In genomic region chr19:46068345-46069258, GRCh38 we compare ENCODE assay signal across 10 cellular contexts. TPM values are rescaled to one million over a fixed set of nuclear protein-coding genes. Genes with fewer than 3 reads are reported as not detected.
DNase-seq lines count a peak whose midpoint lies in the region; ATAC-seq, FAIRE-seq and TF ChIP-seq lines count a peak whose summit lies in the region.
"Had no signal": no experiment of that assay in that cellular context is flagged by ENCODE, and none has a peak within 500 bp of the region (broad histone marks: within the 10 kb centered on the region; RNA-seq: fewer than 3 reads in every experiment).

No MANE protein-coding gene starts in this region.

- H3K9me1 ChIP-seq in keratinocyte (ENCODE audit: control insufficient read depth, extremely low read depth, insufficient read depth, low read length): no peaks in the 10 kb centered on the region

- H3K4me3 ChIP-seq in AG10803 (ENCODE audit: low read length) (no peak overlapping the region), keratinocyte (ENCODE audit: control insufficient read depth in 2 of 3, extremely low read depth in 1 of 3, insufficient read depth in 2 of 3, low read depth in 1 of 3, low read length in 3 of 3) (peak overlapping the region in 1 of 3 experiments; percentile 36)

- ATAC-seq in GM19452 (IDR thresholded peaks at IDR 0.05; ENCODE audit: unreplicated experiment) (no peak), HG02798 (IDR thresholded peaks at IDR 0.05; ENCODE audit: poor library complexity, unreplicated experiment) (no peak)

- H3K79me2 ChIP-seq in keratinocyte (ENCODE audit: control insufficient read depth, insufficient read depth, low read length): no peaks in the 10 kb centered on the region

- no peaks in the 10 kb centered on the region for H3K9me3 ChIP-seq in keratinocyte (ENCODE audit: control insufficient read depth, low read depth, low read length)

- DNase-seq in AG10803 (ENCODE audit: low read depth) (peak; percentile 85), M059J (ENCODE audit: low read depth) (peak; percentile 98), amniotic stem cell (lab: John Stamatoyannopoulos, UW) (peak; percentile 78), keratinocyte (ENCODE audit: low read depth, low spot score) (peak; percentile 83)
- DNase-seq in activated naive CD4-positive, alpha-beta T cell treated with Interleukin-2 at 50 U/mL for 16 hours: no peak
- DNase-seq in stimulated activated CD4-positive, alpha-beta T cell treated with anti-CD3 and anti-CD28 coated beads, Interleukin-12 subunit alpha, Interleukin-12 subunit beta, amount 100 ng/mL, for 4 hours: no peak
- DNase-seq: NCI-H2029 treated with DMSO at 0.1 percent for 48 hours had no signal

- peaks cover 6% of the 10 kb centered on the region for H3K27me3 ChIP-seq in keratinocyte (ENCODE audit: control insufficient read depth, extremely low read depth, insufficient read depth, low read length)

- H4K20me1 ChIP-seq in keratinocyte (ENCODE audit: control insufficient read depth, extremely low read depth, insufficient read depth, low read length): no peaks in the 10 kb centered on the region

- peak overlapping the region; percentile 38 for H3K9ac ChIP-seq in keratinocyte (ENCODE audit: control insufficient read depth, extremely low read depth, insufficient read depth, low read length)

- TF ChIP-seq CTCF in AG10803 (conservative IDR thresholded peaks at IDR 0.05; ENCODE audit: low read length) (no peak), keratinocyte (optimal IDR thresholded peaks at IDR 0.05 in 1 of 3, IDR thresholded peaks at IDR 0.05 in 1 of 3, conservative IDR thresholded peaks at IDR 0.05 in 1 of 3; ENCODE audit: extremely low read depth in 1 of 3, insufficient read depth in 2 of 3, low read length in 3 of 3) (no peak)

- peak overlapping the region; percentile 79 for H3K27ac ChIP-seq in keratinocyte (ENCODE audit: control insufficient read depth, insufficient read depth, low read length)

- FAIRE-seq in keratinocyte (lab: Jason Lieb, UNC): peak; percentile 99

- dilution Hi-C loops in keratinocyte (cut with MboI; ENCODE audit: extremely low pct_ligation_motif_present, low sequenced_read_pairs): no loop called here

- peak overlapping the region; percentile 85 for H3K4me2 ChIP-seq in keratinocyte (ENCODE audit: control insufficient read depth, extremely low read depth, insufficient read depth, low read depth, low read length)

- H2AFZ ChIP-seq in keratinocyte (ENCODE audit: control insufficient read depth, low read length): no peak overlapping the region

- no peaks in the 10 kb centered on the region for H3K36me3 ChIP-seq in keratinocyte (ENCODE audit: control insufficient read depth in 2 of 2, extremely low read depth in 1 of 2, insufficient read depth in 2 of 2, low read length in 2 of 2)

- H3K4me1 ChIP-seq in keratinocyte (ENCODE audit: control insufficient read depth, extremely low read depth, insufficient read depth, low read length): peaks cover 55% of the 10 kb centered on the region

RNA-seq across cellular contexts. Expression of gene IGFL4, which starts 27.8 kb away (rescaled TPM):
- total RNA-seq in M059J (2014; rRNA removed; shearing (Covaris generic)): not detected in 2 replicates
- 0.01 TPM in 1 of 3 replicates, not detected in the others for polyA plus RNA-seq in keratinocyte
- polyA plus RNA-seq in keratinocyte (2011; ENCODE audit: low read depth): not detected
- 0.18 TPM in 1 of 2 replicates, not detected in the other for polyA plus RNA-seq in keratinocyte (2011; cell fraction: cytosol; rRNA removed)
- polyA plus RNA-seq in keratinocyte (2011; cell fraction: nucleus; rRNA removed): 0.19 and 0.35 TPM in 2 replicates
- 0.07 and 0.18 TPM in 2 replicates for polyA plus RNA-seq in keratinocyte (2012; ENCODE audit: low replicate concordance)
- not detected in 3 replicates for polyA minus RNA-seq in keratinocyte
- polyA minus RNA-seq in keratinocyte (2011; cell fraction: cytosol; rRNA and poly(A)+ RNA removed): not detected
- polyA minus RNA-seq in keratinocyte (2011; cell fraction: nucleus; rRNA and poly(A)+ RNA removed): not detected in 2 replicates
- total RNA-seq: T-helper 2 cell treated with Interferon-gamma antibody and Interleukin-4, amounts not matched to agents 100 ng/mL and 5 ng/mL, for 36 hours had no signal

RNA-seq across cellular contexts. Expression of gene PGLYRP1, which starts 45.7 kb away (rescaled TPM):
- total RNA-seq in M059J (2014; rRNA removed; shearing (Covaris generic)): not detected in 2 replicates
- polyA plus RNA-seq in keratinocyte: not detected in 3 replicates
- polyA plus RNA-seq in keratinocyte (2011; ENCODE audit: low read depth): not detected
- polyA plus RNA-seq in keratinocyte (2011; cell fraction: cytosol; rRNA removed): not detected in 2 replicates
- polyA plus RNA-seq in keratinocyte (2011; cell fraction: nucleus; rRNA removed): not detected in 2 replicates
- polyA plus RNA-seq in keratinocyte (2012; ENCODE audit: low replicate concordance): not detected in 2 replicates
- polyA minus RNA-seq in keratinocyte: not detected in 3 replicates
- not detected for polyA minus RNA-seq in keratinocyte (2011; cell fraction: cytosol; rRNA and poly(A)+ RNA removed)
- not detected in 2 replicates for polyA minus RNA-seq in keratinocyte (2011; cell fraction: nucleus; rRNA and poly(A)+ RNA removed)
- total RNA-seq: T-helper 2 cell treated with Interferon-gamma antibody and Interleukin-4, amounts not matched to agents 100 ng/mL and 5 ng/mL, for 36 hours had no signal

RNA-seq across cellular contexts. Expression of gene IGFL3, which starts 55.9 kb away (rescaled TPM):
- total RNA-seq in M059J (2014; rRNA removed; shearing (Covaris generic)): not detected in 2 replicates
- 236 to 560 TPM (median 344 TPM) in 3 replicates for polyA plus RNA-seq in keratinocyte
- 68.4 TPM for polyA plus RNA-seq in keratinocyte (2011; ENCODE audit: low read depth)
- 359 and 390 TPM in 2 replicates for polyA plus RNA-seq in keratinocyte (2011; cell fraction: cytosol; rRNA removed)
- 419 and 530 TPM in 2 replicates for polyA plus RNA-seq in keratinocyte (2011; cell fraction: nucleus; rRNA removed)
- polyA plus RNA-seq in keratinocyte (2012; ENCODE audit: low replicate concordance): 207 and 288 TPM in 2 replicates
- 145 to 324 TPM (median 146 TPM) in 3 replicates for polyA minus RNA-seq in keratinocyte
- polyA minus RNA-seq in keratinocyte (2011; cell fraction: cytosol; rRNA and poly(A)+ RNA removed): 164 TPM
- polyA minus RNA-seq in keratinocyte (2011; cell fraction: nucleus; rRNA and poly(A)+ RNA removed): 170 and 212 TPM in 2 replicates
- total RNA-seq: T-helper 2 cell treated with Interferon-gamma antibody and Interleukin-4, amounts not matched to agents 100 ng/mL and 5 ng/mL, for 36 hours had no signal

Comparison
In these comparisons a context has a peak if more than half of its experiments do, and no peak if none do; other contexts are left out.
1. DNase-seq: peak in AG10803 (single experiment), M059J (single experiment), amniotic stem cell (single experiment) and keratinocyte (single experiment); none in activated naive CD4-positive, alpha-beta T cell treated with Interleukin-2 at 50 U/mL for 16 hours (single experiment) and stimulated activated CD4-positive, alpha-beta T cell treated with anti-CD3 and anti-CD28 coated beads, Interleukin-12 subunit alpha, Interleukin-12 subunit beta, amount 100 ng/mL, for 4 hours (single experiment).